20 cellular contexts compared by ENCODE assay signal in genomic region chr3:114446605-114447004, GRCh38.
A peak's percentile ranks its signal among the peaks of the same experiment; 100 is the strongest.
DNase-seq lines count a peak whose midpoint lies in the region; ATAC-seq, FAIRE-seq and TF ChIP-seq lines count a peak whose summit lies in the region.
"Had no signal": no experiment of that assay in that cellular context is flagged by ENCODE, and none has a peak within 500 bp of the region (broad histone marks: within the 10 kb centered on the region; RNA-seq: fewer than 3 reads in every experiment).

No MANE protein-coding gene starts in this region.

- whole genome bisulfite sequencing in GM12878 (ENCODE audit: insufficient coverage, insufficient replicate concordance, low lambda C conversion rate, missing lambda C conversion rate): 5% methylated on average over 5 of the region's 5 CpGs
- WGBS in mesenchymal stem cell: over 99% methylated on average over 4 of the region's 5 CpGs

- H3K4me2 ChIP-seq in GM12878 (ENCODE audit: control insufficient read depth, insufficient read depth) (peak overlapping the region; percentile 6; the same call in 1 of the 2 replicates), mesenchymal stem cell (ENCODE audit: low read length, poor library complexity, severe bottlenecking) (no peak overlapping the region)

- no peak overlapping the region for H3K23ac ChIP-seq in mesenchymal stem cell (ENCODE audit: low read length in 2 of 2)

- H4K8ac ChIP-seq in mesenchymal stem cell (ENCODE audit: low read length): no peak overlapping the region

- CTCF ChIA-PET in GM12878 (lab: Yijun Ruan, JAX): interaction anchor here (1.4 to 2.1 kb wide), 5 partner anchors 8 to 63 kb away, joined by 3 to 11 read pairs (median 7); no protein-coding TSS in a partner anchor

- POLR2A ChIA-PET in GM12878 (lab: Charles Lee): no interaction called here

- no peak overlapping the region for H2AK5ac ChIP-seq in mesenchymal stem cell (ENCODE audit: low read length, severe bottlenecking)

- ATAC-seq in Right ventricle myocardium superior (ENCODE audit: poor library complexity) (no peak), GM12878 (peak; percentile 11; the same call in 1 of the 3 replicates)
- ATAC-seq: activated CD8-positive, alpha-beta T cell treated with anti-CD3 and anti-CD28 coated beads for 36 hours; HepG2; right lobe of liver had no signal

- no peak overlapping the region for H3K14ac ChIP-seq in mesenchymal stem cell (ENCODE audit: low read length in 2 of 2)

- no peak overlapping the region for H2BK15ac ChIP-seq in mesenchymal stem cell (ENCODE audit: low read depth, poor library complexity, severe bottlenecking)

- H4K20me1 ChIP-seq in GM12878 (ENCODE audit: control insufficient read depth, insufficient read depth): no peaks in the 10 kb centered on the region

- H3K36me3 ChIP-seq in left ventricle myocardium inferior: no peaks in the 10 kb centered on the region
- no peaks in the 10 kb centered on the region for H3K36me3 ChIP-seq in GM12878 (ENCODE audit: control insufficient read depth in 2 of 2, insufficient read depth in 2 of 2, low read length in 1 of 2)
- H3K36me3 ChIP-seq in mesenchymal stem cell (ENCODE audit: control insufficient read depth in 1 of 2, insufficient read depth in 2 of 2, low read depth in 1 of 2, low read length in 2 of 2): no peaks in the 10 kb centered on the region
- H3K36me3 ChIP-seq in vagina: no peaks in the 10 kb centered on the region
- H3K36me3 ChIP-seq: right lobe of liver, upper lobe of left lung had no signal

- no peak for TF ChIP-seq EP300 in GM12878 (IDR thresholded peaks at IDR 0.05; ENCODE audit: borderline replicate concordance in 1 of 2, control insufficient read depth in 1 of 2, low read depth in 2 of 2, low read length in 2 of 2)

- in situ Hi-C loops in GM12878 (cut with MboI): no loop called here

- H3K9me3 ChIP-seq in left ventricle myocardium inferior (replicated peaks) (no peaks in the 10 kb centered on the region), GM12878 (replicated peaks; ENCODE audit: control insufficient read depth, insufficient read depth, low read length) (no peaks in the 10 kb centered on the region), mesenchymal stem cell (ENCODE audit: control insufficient read depth, low read length) (no peaks in the 10 kb centered on the region), vagina (no peaks in the 10 kb centered on the region)
- H3K9me3 ChIP-seq: right lobe of liver, upper lobe of left lung had no signal

- H3K27ac ChIP-seq in left ventricle myocardium inferior (replicated peaks) (peak overlapping the region; percentile 34), GM12878 (ENCODE audit: control insufficient read depth, insufficient read depth) (peak overlapping the region; percentile 10; the same call in 1 of the 2 replicates), mesenchymal stem cell (ENCODE audit: low read length, poor library complexity, severe bottlenecking) (no peak overlapping the region), vagina (peak overlapping the region; percentile 79)
- H3K27ac ChIP-seq: epithelial cell of prostate, right lobe of liver had no signal

- no peak for TF ChIP-seq POLR2A in GM12878 (IDR thresholded peaks at IDR 0.05; ENCODE audit: low read depth, low read length)
- no peak for TF ChIP-seq POLR2A in vagina (IDR thresholded peaks at IDR 0.05)

- no peak overlapping the region for H4K91ac ChIP-seq in mesenchymal stem cell (ENCODE audit: low read length)

- intact Hi-C loops in left ventricle myocardium inferior (cut with micrococcal nuclease): no loop called here
- intact Hi-C loops in Right ventricle myocardium superior (cut with DNase I): no loop called here
- intact Hi-C loops in GM12878 (cut with micrococcal nuclease; ENCODE audit: unreplicated experiment): no loop called here
- intact Hi-C loops in vagina (cut with DNase I): no loop called here

- no peak overlapping the region for H2BK5ac ChIP-seq in mesenchymal stem cell (ENCODE audit: low read depth, low read length, poor library complexity, severe bottlenecking)

- TF ChIP-seq CTCF in left ventricle myocardium inferior (IDR thresholded peaks at IDR 0.05; ENCODE audit: borderline replicate concordance) (no peak), GM12878 (IDR thresholded peaks at IDR 0.05 in 2 of 3, conservative IDR thresholded peaks at IDR 0.05 in 1 of 3; ENCODE audit: control insufficient read depth in 2 of 3, extremely low read depth in 1 of 3, insufficient read depth in 1 of 3, low read depth in 3 of 3, low read length in 3 of 3) (no peak), vagina (IDR thresholded peaks at IDR 0.05) (no peak)

- H3K9ac ChIP-seq in GM12878 (ENCODE audit: control insufficient read depth, insufficient read depth, low read length): no peak overlapping the region
- H3K9ac ChIP-seq in mesenchymal stem cell (ENCODE audit: low read length): peak overlapping the region; percentile 49

- DNase-seq in left ventricle myocardium inferior: no peak
- no peak for DNase-seq in Right ventricle myocardium superior
- no peak for DNase-seq in GM12878 (ENCODE audit: low read depth, low spot score)
- DNase-seq in mesenchymal stem cell: no peak
- DNase-seq in vagina (ENCODE audit: extremely low spot score in 2 of 2): no peak
- no peak for DNase-seq in COLO668 (lab: John Stamatoyannopoulos, UW; ENCODE audit: unreplicated experiment)
- no peak for DNase-seq in NCI-H128 (lab: John Stamatoyannopoulos, UW; ENCODE audit: unreplicated experiment)
- no peak for DNase-seq in AG08395 (ENCODE audit: low spot score)
- DNase-seq: activated CD8-positive, alpha-beta T cell treated with anti-CD3 and anti-CD28 coated beads for 36 hours; glutamatergic neuron; immature natural killer cell; NCI-H510A; OCI-M1; right lobe of liver; stimulated activated CD4-positive, alpha-beta T cell treated with anti-CD3 and anti-CD28 coated beads, Interleukin-4, amount 100 ng/mL, for 1 hour; stimulated activated CD8-positive, alpha-beta memory T cell treated with anti-CD3 and anti-CD28 coated beads, Interleukin-4, amount 100 ng/mL, for 48 hours; upper lobe of left lung had no signal

- H3K4ac ChIP-seq in mesenchymal stem cell (ENCODE audit: low read depth in 1 of 2, low read length in 2 of 2): no peak overlapping the region

- H3K27me3 ChIP-seq in left ventricle myocardium inferior (ENCODE audit: low read depth) (no peaks in the 10 kb centered on the region), GM12878 (replicated peaks in 1 of 2; ENCODE audit: control insufficient read depth in 2 of 2, insufficient read depth in 2 of 2, low read length in 1 of 2) (no peaks in the 10 kb centered on the region), mesenchymal stem cell (ENCODE audit: control insufficient read depth in 1 of 2, insufficient read depth in 1 of 2, low read length in 2 of 2) (no peaks in the 10 kb centered on the region), vagina (no peaks in the 10 kb centered on the region)
- H3K27me3 ChIP-seq: right lobe of liver, upper lobe of left lung had no signal

- no peak for FAIRE-seq in GM12878 (lab: Jason Lieb, UNC)
- FAIRE-seq: HepG2, TTC549 had no signal

- BruUV-seq in GM12878 (replicated peaks; lab: Mats Ljungman, UMichigan): no TSS peak

- no peak overlapping the region for H3K18ac ChIP-seq in mesenchymal stem cell (ENCODE audit: low read depth in 1 of 2, low read length in 2 of 2)

- H2AFZ ChIP-seq in GM12878 (ENCODE audit: control insufficient read depth, low read depth, low read length) (no peak overlapping the region), mesenchymal stem cell (ENCODE audit: low read depth, low read length) (no peak overlapping the region)

- no peak overlapping the region for H2BK12ac ChIP-seq in mesenchymal stem cell (ENCODE audit: low read length in 2 of 2)

- RAD21 ChIA-PET in GM12878 (lab: Charles Lee; ENCODE audit: unreplicated experiment): interaction anchor here (1.0 kb wide), 1 partner anchor 76 kb away, joined by 3 read pairs; no protein-coding TSS in a partner anchor

- SMC1A ChIA-PET in GM12878 (lab: Charles Lee; ENCODE audit: uncharacterized antibody, unreplicated experiment): interaction anchor here (0.6 to 1.9 kb wide), 5 partner anchors 9 to 156 kb away, joined by 3 to 8 read pairs (median 4); no protein-coding TSS in a partner anchor

- H2BK120ac ChIP-seq in mesenchymal stem cell (ENCODE audit: low read depth, low read length): no peak overlapping the region

- peaks cover 13% of the 10 kb centered on the region for H3K79me1 ChIP-seq in mesenchymal stem cell (replicated peaks; ENCODE audit: low read length, poor library complexity, severe bottlenecking)

- peaks cover 77% of the 10 kb centered on the region for H3K79me2 ChIP-seq in GM12878 (ENCODE audit: control insufficient read depth, insufficient read depth, low read length)

- H3K4me3 ChIP-seq in left ventricle myocardium inferior: no peak overlapping the region
- peak overlapping the region; percentile 58; the same call in 1 of the 2 replicates for H3K4me3 ChIP-seq in GM12878
- H3K4me3 ChIP-seq in mesenchymal stem cell (ENCODE audit: insufficient read depth in 1 of 2, low read depth in 1 of 2, low read length in 2 of 2): no peak overlapping the region
- no peak overlapping the region for H3K4me3 ChIP-seq in vagina
- H3K4me3 ChIP-seq: right lobe of liver, upper lobe of left lung had no signal

- H3K4me1 ChIP-seq in left ventricle myocardium inferior (peaks cover 98% of the 10 kb centered on the region), GM12878 (ENCODE audit: control insufficient read depth, insufficient read depth, low read length) (peaks cover 5% of the 10 kb centered on the region), mesenchymal stem cell (ENCODE audit: control insufficient read depth, insufficient read depth, low read depth, low read length) (peaks cover 2% of the 10 kb centered on the region), vagina (peaks cover 45% of the 10 kb centered on the region)

- TF ChIP-seq RAD21 in GM12878 (IDR thresholded peaks at IDR 0.05; ENCODE audit: insufficient read depth, low read depth, low read length): no peak

TF ChIP-seq in GM12878, 131 proteins besides CTCF, POLR2A, EP300 and RAD21 (continues in another document):
- TF ChIP-seq IRF5 (IDR thresholded peaks at IDR 0.05; ENCODE audit: borderline replicate concordance) (no peak), TBL1XR1 (IDR thresholded peaks at IDR 0.05; ENCODE audit: low read depth, low read length) (no peak), TARDBP (IDR thresholded peaks at IDR 0.05; ENCODE audit: borderline replicate concordance) (no peak), CBX3 (IDR thresholded peaks at IDR 0.05; ENCODE audit: borderline replicate concordance, low read depth) (no peak), NFYA (IDR thresholded peaks at IDR 0.05; ENCODE audit: borderline replicate concordance, low read depth, low read length) (no peak), RELA (IDR thresholded peaks at IDR 0.05; ENCODE audit: borderline replicate concordance, partially characterized antibody) (no peak)
